11 cellular contexts compared by ENCODE assay signal in the genomic region with DNA sequence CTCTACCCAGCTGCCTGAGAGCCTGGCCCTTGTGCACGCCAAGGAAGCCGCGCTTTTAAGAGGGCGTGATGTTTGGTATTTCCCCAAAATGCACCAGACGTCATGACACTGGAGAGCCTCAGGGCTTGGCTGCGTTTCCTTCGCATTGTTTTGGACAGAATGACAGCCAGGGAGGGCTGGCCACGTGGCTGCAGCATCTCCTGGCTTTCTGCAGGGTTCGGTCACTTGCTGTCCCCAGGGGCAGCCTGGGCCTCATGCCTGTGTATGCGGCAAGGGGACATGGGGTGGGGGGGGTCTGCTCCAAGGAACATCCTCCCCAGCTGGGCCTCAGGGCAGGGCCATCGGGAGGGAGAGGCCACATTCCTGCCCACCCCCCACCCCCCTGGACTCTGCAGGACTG. TPM values are rescaled to one million over a fixed set of nuclear protein-coding genes. Genes with fewer than 3 reads are reported as not detected.
DNase-seq lines count a peak whose midpoint lies in the region; ATAC-seq, FAIRE-seq and TF ChIP-seq lines count a peak whose summit lies in the region.
"Had no signal": no experiment of that assay in that cellular context is flagged by ENCODE, and none has a peak within 500 bp of the region (broad histone marks: within the 10 kb centered on the region; RNA-seq: fewer than 3 reads in every experiment).

No MANE protein-coding gene starts in this region.

- no peak for TF ChIP-seq POLR2A in A549 (IDR thresholded peaks at IDR 0.05; ENCODE audit: low read length)

- no peak for TF ChIP-seq EP300 in A549 (IDR thresholded peaks at IDR 0.05)

- H3K27ac ChIP-seq in A549: 0 out of 6 replicates have a peak overlapping the region, but pooled peaks of 1 of the 2 experiments have one; percentile 5

- peaks cover 10% of the 10 kb centered on the region for H3K9me3 Mint-ChIP-seq in glutamatergic neuron (ENCODE audit: unreplicated experiment)

- peaks cover 35% of the 10 kb centered on the region for H3K4me1 ChIP-seq in A549

- no peak overlapping the region for H3K4me3 Mint-ChIP-seq in glutamatergic neuron (ENCODE audit: unreplicated experiment)

- no peak overlapping the region for H3K27ac Mint-ChIP-seq in glutamatergic neuron (ENCODE audit: unreplicated experiment)

- no peak for TF ChIP-seq CTCF in A549 (IDR thresholded peaks at IDR 0.05)
- no peak for TF ChIP-seq CTCF in choroid plexus epithelial cell (conservative IDR thresholded peaks at IDR 0.05; ENCODE audit: low read depth, low read length)
- TF ChIP-seq CTCF in glutamatergic neuron (IDR thresholded peaks at IDR 0.05; ENCODE audit: partially characterized antibody, unreplicated experiment): no peak

- peak in 1 of 2 experiments; percentile 47 for DNase-seq in A549 (ENCODE audit: low read depth in 1 of 2, low spot score in 1 of 2)
- peak; percentile 48 for DNase-seq in GM04504 (ENCODE audit: low read depth)
- peak; percentile 36 for DNase-seq in choroid plexus epithelial cell (ENCODE audit: low read depth)
- peak; percentile 52 for DNase-seq in left kidney (ENCODE audit: low read depth, low spot score)
- no peak for DNase-seq in glutamatergic neuron
- DNase-seq in LoVo (ENCODE audit: low spot score): no peak
- no peak for DNase-seq in NCI-H446 (lab: John Stamatoyannopoulos, UW)
- no peak for DNase-seq in stimulated activated CD8-positive, alpha-beta memory T cell treated with anti-CD3 and anti-CD28 coated beads, Interleukin-4, amount 100 ng/mL, for 48 hours
- DNase-seq: activated T-cell treated with anti-CD3 and anti-CD28 coated beads, Interleukin-2, amount 50 U/mL, for 48 hours; SW 1271 had no signal

- FAIRE-seq in A549 (lab: Jason Lieb, UNC): no peak
- FAIRE-seq: D721Med had no signal

- no peak for ATAC-seq in A549

- POLR2A ChIA-PET in A549 (lab: Yijun Ruan, JAX): no interaction called here

- H3K4me2 ChIP-seq in A549: no peak overlapping the region; the same call in 2 of the 3 replicates

- CTCF ChIA-PET in A549 (lab: Yijun Ruan, JAX): interaction anchor here (0.6 to 4.5 kb wide), 3 partner anchors 8 to 151 kb away, joined by 3 to 26 read pairs (median 12); no protein-coding TSS in a partner anchor

- H3K9me3 ChIP-seq in A549: no peaks in the 10 kb centered on the region

- no peaks in the 10 kb centered on the region for H3K36me3 Mint-ChIP-seq in glutamatergic neuron (ENCODE audit: unreplicated experiment)

- H3K27me3 Mint-ChIP-seq in glutamatergic neuron (ENCODE audit: unreplicated experiment): peaks cover 21% of the 10 kb centered on the region

- H3K4me3 ChIP-seq in A549 (no peak overlapping the region), choroid plexus epithelial cell (ENCODE audit: low read depth, low read length) (no peak overlapping the region)

- WGBS in A549 (ENCODE audit: missing lambda C conversion rate): 14% methylated on average over 9 of the region's 11 CpGs

- H3K4me1 Mint-ChIP-seq in glutamatergic neuron (ENCODE audit: low read depth, unreplicated experiment): peaks cover 3% of the 10 kb centered on the region

- no peak for TF ChIP-seq RAD21 in A549 (conservative IDR thresholded peaks at IDR 0.05 in 1 of 2, IDR thresholded peaks at IDR 0.05 in 1 of 2)

TF ChIP-seq in A549, 52 proteins besides CTCF, POLR2A, EP300 and RAD21:
- TF ChIP-seq, protein P1, sequence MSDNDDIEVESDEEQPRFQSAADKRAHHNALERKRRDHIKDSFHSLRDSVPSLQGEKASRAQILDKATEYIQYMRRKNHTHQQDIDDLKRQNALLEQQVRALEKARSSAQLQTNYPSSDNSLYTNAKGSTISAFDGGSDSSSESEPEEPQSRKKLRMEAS (IDR thresholded peaks at IDR 0.05): peak; percentile 66
- no peak for TF ChIP-seq CHD4 (IDR thresholded peaks at IDR 0.05; ENCODE audit: borderline replicate concordance)
- no peak for TF ChIP-seq EHMT2 (IDR thresholded peaks at IDR 0.05; ENCODE audit: low read depth)
- TF ChIP-seq JUN (IDR thresholded peaks at IDR 0.05): no peak
- no peak for TF ChIP-seq FOXS1 (CRISPR knock-in tag; IDR thresholded peaks at IDR 0.05)
- no peak for TF ChIP-seq SMC3 (IDR thresholded peaks at IDR 0.05)
- no peak for TF ChIP-seq RCOR1 (IDR thresholded peaks at IDR 0.05; ENCODE audit: low read depth, low read length)

RNA-seq across cellular contexts. Expression of a gene that starts 16.2 kb away (rescaled TPM):
- 11.3 and 12.6 TPM in 2 replicates for polyA plus RNA-seq in A549 (2011; rRNA removed)
- 35.8 and 42.3 TPM in 2 replicates for polyA plus RNA-seq in A549 (2012; cell fraction: cytosol; rRNA removed)
- 67.4 and 72.4 TPM in 2 replicates for polyA plus RNA-seq in A549 (2012; cell fraction: nucleus; rRNA removed)
- 27.8 to 31.3 TPM (median 30.7 TPM) in 3 replicates for polyA plus RNA-seq in A549 (2017; fragmentation: RNase III; extraction: RNeasy Plus Mini Kit Qiagen cat#74134 plus additional on column Dnase treatment)
- polyA minus RNA-seq in A549 (2011; rRNA and poly(A)+ RNA removed): 5.1 and 8.4 TPM in 2 replicates
- 114 TPM for total RNA-seq in glutamatergic neuron (ENCODE audit: unreplicated experiment)

RNA-seq across cellular contexts. Expression of a gene that starts 28.7 kb away (rescaled TPM):
- polyA plus RNA-seq in A549 (2011; rRNA removed): 4.8 and 5.9 TPM in 2 replicates
- 26.3 and 28.3 TPM in 2 replicates for polyA plus RNA-seq in A549 (2012; cell fraction: cytosol; rRNA removed)
- polyA plus RNA-seq in A549 (2012; cell fraction: nucleus; rRNA removed): 145 and 149 TPM in 2 replicates
- polyA plus RNA-seq in A549 (2017; fragmentation: RNase III; extraction: RNeasy Plus Mini Kit Qiagen cat#74134 plus additional on column Dnase treatment): 20.4 to 26.8 TPM (median 22.5 TPM) in 3 replicates
- 3.7 and 7.7 TPM in 2 replicates for polyA minus RNA-seq in A549 (2011; rRNA and poly(A)+ RNA removed)
- total RNA-seq in glutamatergic neuron (ENCODE audit: unreplicated experiment): 84.1 TPM

RNA-seq across cellular contexts. Expression of a gene that starts 51.1 kb away (rescaled TPM):
- polyA plus RNA-seq in A549 (2011; rRNA removed) (16.1 and 19.3 TPM in 2 replicates), A549 (2017; fragmentation: RNase III; extraction: RNeasy Plus Mini Kit Qiagen cat#74134 plus additional on column Dnase treatment) (31.3 to 33.9 TPM (median 33.6 TPM) in 3 replicates)
- 30.1 and 33.4 TPM in 2 replicates for polyA plus RNA-seq in A549 (2012; cell fraction: cytosol; rRNA removed)
- 46.1 and 49.1 TPM in 2 replicates for polyA plus RNA-seq in A549 (2012; cell fraction: nucleus; rRNA removed)
- 21.5 and 21.8 TPM in 2 replicates for polyA minus RNA-seq in A549 (2011; rRNA and poly(A)+ RNA removed)
- 36.3 TPM for total RNA-seq in glutamatergic neuron (ENCODE audit: unreplicated experiment)

Comparison
In these comparisons a context has a peak if more than half of its experiments do, and no peak if none do; other contexts are left out.
1. DNase-seq: peak in GM04504 (single experiment), choroid plexus epithelial cell (single experiment) and left kidney (single experiment); none in glutamatergic neuron (single experiment), LoVo (single experiment), NCI-H446 (0 of 2) and stimulated activated CD8-positive, alpha-beta memory T cell treated with anti-CD3 and anti-CD28 coated beads, Interleukin-4, amount 100 ng/mL, for 48 hours (single experiment).